2 cellular contexts compared by ENCODE assay signal in genomic region chr20:25499855-25500434, GRCh38.
TF ChIP-seq lines count a peak whose summit lies in the region.

No MANE protein-coding gene starts in this region.

TF ChIP-seq in HepG2, 621 proteins besides CTCF, POLR2A, EP300 and RAD21:
- TF ChIP-seq GLMP (CRISPR knock-in tag; IDR thresholded peaks at IDR 0.05; ENCODE audit: borderline replicate concordance) (no peak), ATF7 (IDR thresholded peaks at IDR 0.05) (no peak), ATF7 (CRISPR knock-in tag; IDR thresholded peaks at IDR 0.05) (no peak), ZNF776 (CRISPR knock-in tag; IDR thresholded peaks at IDR 0.05) (no peak), ZNF296 (CRISPR knock-in tag; conservative IDR thresholded peaks at IDR 0.05) (no peak), RBM22 (optimal IDR thresholded peaks at IDR 0.05; ENCODE audit: low read length) (peak; percentile 63), ZBTB46 (CRISPR knock-in tag; IDR thresholded peaks at IDR 0.05; ENCODE audit: borderline replicate concordance) (no peak), CBX5 (CRISPR knock-in tag; IDR thresholded peaks at IDR 0.05; ENCODE audit: borderline replicate concordance) (no peak), HDAC1 (CRISPR knock-in tag; IDR thresholded peaks at IDR 0.05) (no peak)

TF ChIP-seq in H1, 55 proteins besides CTCF, POLR2A, EP300 and RAD21 (continued from another document):
- TF ChIP-seq E2F6 (IDR thresholded peaks at IDR 0.05) (no peak), SP1 (IDR thresholded peaks at IDR 0.05; ENCODE audit: low read depth, low read length) (no peak), FOSL1 (IDR thresholded peaks at IDR 0.05; ENCODE audit: insufficient read depth, low read depth, low read length) (no peak), TAF7 (optimal IDR thresholded peaks at IDR 0.05; ENCODE audit: borderline replicate concordance, low read depth, low read length) (no peak), HDAC6 (IDR thresholded peaks at IDR 0.05; ENCODE audit: low read depth, low read length) (no peak)
